8 cellular contexts compared by ENCODE assay signal in the genomic region with DNA sequence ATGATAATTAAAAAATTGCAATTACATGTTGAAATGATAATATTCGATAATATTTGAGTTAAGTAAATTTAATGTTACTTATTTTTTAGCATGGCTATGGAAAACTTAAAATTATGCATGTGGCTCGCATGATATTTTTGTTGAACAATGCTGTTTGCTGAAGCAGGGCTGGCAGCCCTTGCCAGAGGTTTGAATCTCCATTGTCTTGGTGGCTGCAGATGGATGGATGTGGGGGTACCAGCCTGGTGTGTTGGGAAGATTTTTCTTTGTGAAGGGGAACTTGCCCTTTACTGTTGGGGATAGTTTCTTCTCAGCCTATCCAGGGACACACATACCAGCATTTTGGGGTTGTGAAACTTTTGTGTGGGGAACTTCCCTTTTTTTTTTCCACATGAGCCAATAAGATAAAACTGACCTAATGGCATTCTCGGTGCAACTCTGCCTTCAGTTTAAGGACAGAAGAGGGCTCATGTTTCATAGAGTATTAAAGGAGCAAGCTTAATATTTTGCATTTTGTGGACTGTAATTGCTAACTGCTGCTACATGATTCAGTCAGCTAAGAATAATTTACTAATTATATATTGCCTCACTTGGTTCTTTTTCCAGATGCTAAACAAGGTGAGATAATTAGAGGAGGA. TPM values are rescaled to one million over a fixed set of nuclear protein-coding genes. Genes with fewer than 3 reads are reported as not detected.
DNase-seq lines count a peak whose midpoint lies in the region; ATAC-seq and TF ChIP-seq lines count a peak whose summit lies in the region.

No MANE protein-coding gene starts in this region.

- H3K9ac ChIP-seq in H9 (ENCODE audit: extremely low read depth, insufficient read length, low read length), result no peak overlapping the region

- peak; percentile 19 for DNase-seq in NCI-H2107 treated with DMSO at 0.1 percent for 48 hours (lab: John Stamatoyannopoulos, UW; ENCODE audit: unreplicated experiment)
- no peak for DNase-seq in NCI-H2107 (lab: John Stamatoyannopoulos, UW)
- no peak for DNase-seq in H9
- DNase-seq in NB4 (ENCODE audit: low read depth), result peak; percentile 97
- DNase-seq in dermis blood vessel endothelial cell, result peak; percentile 37
- no peak for DNase-seq in sciatic nerve (ENCODE audit: low spot score)
- no peak for DNase-seq in NCI-H187 (lab: John Stamatoyannopoulos, UW)
- no peak for DNase-seq in NCI-H146 treated with DMSO at 0.1 percent for 48 hours (lab: John Stamatoyannopoulos, UW; ENCODE audit: unreplicated experiment)

- H2AFZ ChIP-seq in H9 (ENCODE audit: low read length), result no peak overlapping the region

- H3K9me3 ChIP-seq in H9 (ENCODE audit: control insufficient read depth, low read depth, low read length), result no peaks in the 10 kb centered on the region

- no peak overlapping the region for H3T11ph ChIP-seq in H9 (ENCODE audit: low read length)

- no peak overlapping the region for H3K4ac ChIP-seq in H9 (ENCODE audit: low read depth, low read length)

- no peak for TF ChIP-seq CTCF in H9 (conservative IDR thresholded peaks at IDR 0.05)
- TF ChIP-seq CTCF in NB4 (IDR thresholded peaks at IDR 0.05; ENCODE audit: low read depth, low read length), result no peak

- no peak overlapping the region for H2AK5ac ChIP-seq in H9 (ENCODE audit: insufficient read length, low read length)

- H2BK20ac ChIP-seq in H9 (ENCODE audit: low read depth, low read length, poor library complexity, severe bottlenecking), result no peak overlapping the region

- H3K27ac Mint-ChIP-seq in H9, result peak overlapping the region in 2 of 3 experiments; percentile 10 to 66; a peak in 2 of 7 replicates

- H3K4me3 ChIP-seq in NB4 (ENCODE audit: low read depth, low read length), result peak overlapping the region; percentile 30

- peaks cover 2% of the 10 kb centered on the region; the same call in 1 of the 2 replicates for H3K4me1 ChIP-seq in H9 (ENCODE audit: insufficient read depth, low read length)

- intact Hi-C loops in sciatic nerve (cut with DNase I), result no loop called here

- no peak overlapping the region for H2BK15ac ChIP-seq in H9 (ENCODE audit: low read depth, low read length)

- H3K4me2 ChIP-seq in H9 (ENCODE audit: insufficient read depth, insufficient read length, low read length), result no peak overlapping the region

- WGBS in H9 (ENCODE audit: extremely low coverage, insufficient read length, low lambda C conversion rate), result 100% methylated on average over 1 of the region's 3 CpGs

- no peak overlapping the region for H3K4me3 Mint-ChIP-seq in H9

- no peak overlapping the region for H4K8ac ChIP-seq in H9 (replicated peaks; ENCODE audit: insufficient read length, low read depth, low read length)

- no peaks in the 10 kb centered on the region for H3K27me3 ChIP-seq in H9 (ENCODE audit: insufficient read depth, low read length)

- H2BK5ac ChIP-seq in H9 (ENCODE audit: insufficient read length, low read length), result no peak overlapping the region

- H4K91ac ChIP-seq in H9 (ENCODE audit: insufficient read length, low read depth, low read length), result no peak overlapping the region

- H3K36me3 Mint-ChIP-seq in H9 (ENCODE audit: insufficient read depth in 1 of 3, low read depth in 3 of 3), result peaks cover 4 to 21% (median 11%) of the 10 kb centered on the region in 3 experiments; a peak in 6 of 7 replicates

- no peaks in the 10 kb centered on the region for H3K9me3 Mint-ChIP-seq in H9

- peak; percentile 64 for ATAC-seq in sciatic nerve

- peaks cover 12% of the 10 kb centered on the region for H3K79me1 ChIP-seq in H9 (ENCODE audit: insufficient read depth, low read depth, low read length, poor library complexity, severe bottlenecking)

- no peak overlapping the region for H2BK12ac ChIP-seq in H9 (ENCODE audit: insufficient read length, low read depth, low read length)

- H4K5ac ChIP-seq in H9 (ENCODE audit: insufficient read length, low read depth, low read length), result no peak overlapping the region

- H3K14ac ChIP-seq in H9 (ENCODE audit: insufficient read depth, low read length), result no peak overlapping the region

- no peak overlapping the region for H2BK120ac ChIP-seq in H9 (ENCODE audit: low read depth, low read length, poor library complexity, severe bottlenecking)

- H3K27ac ChIP-seq in H9 (ENCODE audit: insufficient read length, low read depth, low read length), result no peak overlapping the region

- peaks cover 24 to 29% of the 10 kb centered on the region in 2 experiments for H3K4me1 Mint-ChIP-seq in H9

- no peak overlapping the region for H3K56ac ChIP-seq in H9 (ENCODE audit: insufficient read length, low read depth, low read length)

- no peaks in the 10 kb centered on the region for H4K20me1 ChIP-seq in H9 (ENCODE audit: control insufficient read depth, insufficient read depth, insufficient read length)

- no peaks in the 10 kb centered on the region for H3K27me3 Mint-ChIP-seq in H9 (ENCODE audit: low read depth)

- no peak overlapping the region for H3K18ac ChIP-seq in H9 (ENCODE audit: insufficient read length, low read depth, low read length)

- TF ChIP-seq POLR2A in NB4 (IDR thresholded peaks at IDR 0.05; ENCODE audit: extremely low read depth, insufficient read length), result no peak

- H3K79me2 ChIP-seq in H9 (ENCODE audit: insufficient read depth, low read length), result peaks cover 14% of the 10 kb centered on the region; the same call in 1 of the 2 replicates

- no peaks in the 10 kb centered on the region for H3K23me2 ChIP-seq in H9 (ENCODE audit: insufficient read length, low read depth, low read length, poor library complexity, severe bottlenecking)

- H3K23ac ChIP-seq in H9 (ENCODE audit: insufficient read length, low read depth, low read length), result no peak overlapping the region

RNA-seq across cellular contexts. Expression of a gene that starts 8.8 kb away (rescaled TPM):
- total RNA-seq in H9 (2021) (45.1 and 45.9 TPM in 2 replicates), dermis blood vessel endothelial cell (37.9 and 43.4 TPM in 2 replicates), sciatic nerve (49.3 TPM)

Comparison
In these comparisons a context has a peak if more than half of its experiments do, and no peak if none do; other contexts are left out.
1. DNase-seq: peak in NCI-H2107 treated with DMSO at 0.1 percent for 48 hours (single experiment), NB4 (single experiment) and dermis blood vessel endothelial cell (single experiment); none in NCI-H2107 (single experiment), H9 (single experiment), sciatic nerve (single experiment), NCI-H187 (0 of 2) and NCI-H146 treated with DMSO at 0.1 percent for 48 hours (single experiment).